8 cellular contexts compared by ENCODE assay signal in genomic region chr5:133612021-133612860, GRCh38. TPM values are rescaled to one million over a fixed set of nuclear protein-coding genes. Genes with fewer than 3 reads are reported as not detected.
DNase-seq lines count a peak whose midpoint lies in the region; ATAC-seq, FAIRE-seq and TF ChIP-seq lines count a peak whose summit lies in the region.

Gene FSTL4 (minus strand): TSS chr5:133612541.

- H3K9me3 ChIP-seq in GM12878 (replicated peaks; ENCODE audit: control insufficient read depth, insufficient read depth, low read length), result no peaks in the 10 kb centered on the region
- no peaks in the 10 kb centered on the region for H3K9me3 ChIP-seq in HepG2 (ENCODE audit: low read length)

- 0 out of 3 replicates have a peak, but pooled peaks have one; percentile 8 for TF ChIP-seq CTCF in GM12872 (IDR thresholded peaks at IDR 0.05; ENCODE audit: insufficient read depth, low read depth, low read length)
- no peak for TF ChIP-seq CTCF in GM12878 (IDR thresholded peaks at IDR 0.05 in 2 of 3, conservative IDR thresholded peaks at IDR 0.05 in 1 of 3; ENCODE audit: control insufficient read depth in 2 of 3, extremely low read depth in 1 of 3, insufficient read depth in 1 of 3, low read depth in 3 of 3, low read length in 3 of 3)
- TF ChIP-seq CTCF in HepG2 (CRISPR knock-in tag; IDR thresholded peaks at IDR 0.05), result no peak

- H4K20me1 ChIP-seq in GM12878 (ENCODE audit: control insufficient read depth, insufficient read depth), result no peaks in the 10 kb centered on the region
- peaks cover 4% of the 10 kb centered on the region; the same call in 1 of the 2 replicates for H4K20me1 ChIP-seq in HepG2 (ENCODE audit: insufficient read depth, low read length)

- H3K36me3 ChIP-seq in GM12878 (ENCODE audit: control insufficient read depth in 2 of 2, insufficient read depth in 2 of 2, low read length in 1 of 2), result no peaks in the 10 kb centered on the region
- no peaks in the 10 kb centered on the region for H3K36me3 ChIP-seq in HepG2 (replicated peaks in 1 of 2; ENCODE audit: control insufficient read depth in 1 of 2, insufficient read depth in 2 of 2, low read length in 2 of 2)

- BruUV-seq in GM12878 (replicated peaks; lab: Mats Ljungman, UMichigan), result no TSS peak
- no TSS peak for BruUV-seq in HepG2 (replicated peaks; lab: Mats Ljungman, UMichigan)

- no peak for FAIRE-seq in GM12878 (lab: Jason Lieb, UNC)
- no peak for FAIRE-seq in HepG2 (lab: Jason Lieb, UNC)

- peaks cover 12 to 26% of the 10 kb centered on the region in 2 experiments for H3K27me3 ChIP-seq in GM12878 (replicated peaks in 1 of 2; ENCODE audit: control insufficient read depth in 2 of 2, insufficient read depth in 2 of 2, low read length in 1 of 2)
- H3K27me3 ChIP-seq in HepG2 (ENCODE audit: control insufficient read depth in 1 of 2, insufficient read depth in 2 of 2, low read length in 2 of 2), result peaks cover 2 to 35% of the 10 kb centered on the region in 2 experiments; a peak in 4 of 5 replicates

- POLR2A ChIA-PET in GM12878 (lab: Charles Lee), result no interaction called here
- POLR2A ChIA-PET in HepG2 (lab: Yijun Ruan, JAX), result no interaction called here

- no peak within 1 kb of the TSS for H3K9ac ChIP-seq in GM12878 (ENCODE audit: control insufficient read depth, insufficient read depth, low read length)
- H3K9ac ChIP-seq in HepG2 (ENCODE audit: insufficient read depth, low read depth, low read length), result no peak within 1 kb of the TSS

- TF ChIP-seq EP300 in GM12878 (IDR thresholded peaks at IDR 0.05; ENCODE audit: borderline replicate concordance in 1 of 2, control insufficient read depth in 1 of 2, low read depth in 2 of 2, low read length in 2 of 2) (no peak), HepG2 (IDR thresholded peaks at IDR 0.05; ENCODE audit: low read depth in 2 of 2, low read length in 2 of 2) (no peak), HepG2 (CRISPR knock-in tag; IDR thresholded peaks at IDR 0.05; ENCODE audit: borderline replicate concordance) (no peak)

- no peak within 1 kb of the TSS for H3K27ac ChIP-seq in GM12878 (ENCODE audit: control insufficient read depth, insufficient read depth)
- H3K27ac ChIP-seq in HepG2 (ENCODE audit: extremely low read length, insufficient read depth, low read length), result no peak within 1 kb of the TSS

- H3K4me3 ChIP-seq in GM12878 (no peak within 1 kb of the TSS), HepG2 (replicated peaks in 1 of 3; ENCODE audit: insufficient read depth in 1 of 3, low read depth in 2 of 3, low read length in 3 of 3) (peak within 1 kb of the TSS in 1 of 3 experiments; percentile 56; a peak in 1 of 6 replicates)

- ATAC-seq in GM12878 (peak; percentile 79), HepG2 (peak; percentile 29), HG02588 (IDR thresholded peaks at IDR 0.05; ENCODE audit: unreplicated experiment) (no peak), GM21528 (IDR thresholded peaks at IDR 0.05; ENCODE audit: low FRiP score, unreplicated experiment) (no peak)
- ATAC-seq in stimulated activated naive CD8-positive, alpha-beta T cell treated with anti-CD3 and anti-CD28 coated beads, Interleukin-15, Interleukin-2, amounts not matched to agents 100 U/mL and 50 U/mL, for 24 hours, result peak; percentile 45

- no peaks in the 10 kb centered on the region for H3K79me2 ChIP-seq in GM12878 (ENCODE audit: control insufficient read depth, insufficient read depth, low read length)
- no peaks in the 10 kb centered on the region for H3K79me2 ChIP-seq in HepG2 (ENCODE audit: insufficient read depth, low read length)

- TF ChIP-seq RAD21 in GM12878 (IDR thresholded peaks at IDR 0.05; ENCODE audit: insufficient read depth, low read depth, low read length), result no peak
- no peak for TF ChIP-seq RAD21 in HepG2 (CRISPR knock-in tag; IDR thresholded peaks at IDR 0.05)

- in situ Hi-C loops in GM12878 (cut with MboI), result no loop called here
- in situ Hi-C loops in HepG2 (cut with HindIII; ENCODE audit: extremely low pct_ligation_motif_present, low pct_unique_long_range_greater_than_20kb), result no loop called here

- DNase-seq in NCI-H345 treated with DMSO at 0.1 percent for 48 hours (lab: John Stamatoyannopoulos, UW; ENCODE audit: unreplicated experiment) (peak; percentile 52), GM12878 (ENCODE audit: low read depth, low spot score) (no peak), HepG2 (ENCODE audit: low spot score) (no peak), globus pallidus (ENCODE audit: low spot score) (no peak)
- peak; percentile 46 for DNase-seq in stimulated activated naive CD8-positive, alpha-beta T cell treated with anti-CD3 and anti-CD28 coated beads, Interleukin-15, Interleukin-2, amounts not matched to agents 100 U/mL and 50 U/mL, for 24 hours

- TF ChIP-seq POLR2A in GM12878 (IDR thresholded peaks at IDR 0.05; ENCODE audit: low read depth, low read length) (no peak), HepG2 (IDR thresholded peaks at IDR 0.05; ENCODE audit: insufficient read depth in 1 of 2, low read depth in 2 of 2, low read length in 2 of 2) (no peak)

- H2AFZ ChIP-seq in GM12878 (ENCODE audit: control insufficient read depth, low read depth, low read length) (no peak within 1 kb of the TSS), HepG2 (ENCODE audit: low read length) (no peak within 1 kb of the TSS)

- H3K4me2 ChIP-seq in GM12878 (ENCODE audit: control insufficient read depth, insufficient read depth), result peak within 1 kb of the TSS; percentile 42; the same call in 1 of the 2 replicates
- peak within 1 kb of the TSS; percentile 72 for H3K4me2 ChIP-seq in HepG2 (ENCODE audit: low read depth, low read length)

- CTCF ChIA-PET in GM12878 (lab: Yijun Ruan, JAX) (no interaction called here), HepG2 (lab: Yijun Ruan, JAX; ENCODE audit: low intra/inter-chr PET ratio, low total read pairs) (no interaction called here)

- SMC1A ChIA-PET in GM12878 (lab: Charles Lee; ENCODE audit: uncharacterized antibody, unreplicated experiment), result interaction anchor here (1.0 kb wide), 1 partner anchor 142 kb away, joined by 3 read pairs; no protein-coding TSS in a partner anchor

- no peaks in the 10 kb centered on the region; the same call in 1 of the 2 replicates for H3K4me1 ChIP-seq in GM12878 (ENCODE audit: control insufficient read depth, insufficient read depth, low read length)
- H3K4me1 ChIP-seq in HepG2 (ENCODE audit: insufficient read depth, low read length), result no peaks in the 10 kb centered on the region

- intact Hi-C loops in GM12878 (cut with micrococcal nuclease; ENCODE audit: unreplicated experiment) (no loop called here), HepG2 (cut with micrococcal nuclease; ENCODE audit: unreplicated experiment) (no loop called here)

- RAD21 ChIA-PET in GM12878 (lab: Charles Lee; ENCODE audit: unreplicated experiment), result no interaction called here

- 10% methylated on average over 55 of the region's 98 CpGs for WGBS in GM12878 (ENCODE audit: insufficient coverage, insufficient replicate concordance, low lambda C conversion rate, missing lambda C conversion rate)
- 60% methylated on average over 1 of the region's 98 CpGs for WGBS in HepG2 (ENCODE audit: low lambda C conversion rate)

TF ChIP-seq in HepG2, 621 proteins besides CTCF, POLR2A, EP300 and RAD21:
- TF ChIP-seq RBM39 (IDR thresholded peaks at IDR 0.05; ENCODE audit: low read depth, low read length, poor library complexity, severe bottlenecking), result no peak
- peak; percentile 86; the same call in 1 of the 2 replicates for TF ChIP-seq CREB1 (IDR thresholded peaks at IDR 0.05)
- no peak for TF ChIP-seq CREB1 (CRISPR knock-in tag; IDR thresholded peaks at IDR 0.05)

RNA-seq across cellular contexts. Expression of gene FSTL4, which starts in this region (rescaled TPM):
- total RNA-seq in GM12878 (2013; cell fraction: nucleolus; rRNA removed), result not detected in 2 replicates
- total RNA-seq in GM12878 (2014; rRNA removed) (0.16 and 0.28 TPM in 2 replicates), GM12878 (2014; rRNA removed; fragmentation: Illumina TruSeq; extraction: Trizol) (not detected in 2 replicates), GM12878 (2021) (0.05 TPM in 1 of 2 replicates, not detected in the other), HepG2 (2016; rRNA removed; fragmentation: Illumina TruSeq; extraction: Trizol) (1.9 and 2.1 TPM in 2 replicates)
- polyA plus RNA-seq in GM12878 (2011; ENCODE audit: low read depth), result not detected
- polyA plus RNA-seq in GM12878 (2011; rRNA removed) (0.53 and 0.79 TPM in 2 replicates), GM12878 (2014; fragmentation: Illumina TruSeq; extraction: Trizol) (0.01 TPM in 1 of 2 replicates, not detected in the other), GM12878 (2014; fragmentation: Nextera tagmentation; extraction: Ambion mirVana) (under 1 TPM in 1 of 2 experiments, not detected in 1; 0.13 TPM), GM12878 (2014; rRNA removed) (0.09 TPM in 1 of 2 replicates, not detected in the other), GM12878 (2016; fragmentation: Nextera tagmentation; extraction: Ambion mirVana) (not detected), HepG2 (2011; rRNA removed) (3.0 and 3.9 TPM in 2 replicates)
- polyA plus RNA-seq in GM12878 (2011; cell fraction: cytosol; rRNA removed), result 0.46 and 0.47 TPM in 2 replicates
- polyA plus RNA-seq in GM12878 (2011; cell fraction: nucleus; rRNA removed), result 1.1 and 2.7 TPM in 2 replicates
- 0.13 TPM in 1 of 2 replicates, not detected in the other for polyA plus RNA-seq in GM12878 (2012)
- 1.2 and 1.4 TPM in 2 replicates for polyA minus RNA-seq in GM12878 (2011; rRNA and poly(A)+ RNA removed)
- not detected in 2 replicates for polyA minus RNA-seq in GM12878 (2011; cell fraction: cytosol; rRNA and poly(A)+ RNA removed)
- polyA minus RNA-seq in GM12878 (2011; cell fraction: nucleus; rRNA and poly(A)+ RNA removed), result 0.24 and 2.1 TPM in 2 replicates
- 0.20 and 0.26 TPM in 2 replicates for total RNA-seq in HepG2 (2016; cell fraction: cytosol; rRNA removed; fragmentation: Illumina TruSeq; extraction: Trizol; ENCODE audit: low read depth)
- total RNA-seq in HepG2 (2016; cell fraction: insoluble cytoplasmic fraction; rRNA removed; fragmentation: Illumina TruSeq; extraction: Trizol), result 1.7 and 2.0 TPM in 2 replicates
- total RNA-seq in HepG2 (2016; cell fraction: membrane; rRNA removed; fragmentation: Illumina TruSeq; extraction: Trizol), result 0.99 and 1.1 TPM in 2 replicates
- 2.1 and 3.3 TPM in 2 replicates for total RNA-seq in HepG2 (2016; cell fraction: nucleus; rRNA removed; fragmentation: Illumina TruSeq; extraction: Trizol)
- polyA plus RNA-seq in HepG2 (2011; cell fraction: cytosol; rRNA removed), result 3.7 and 4.4 TPM in 2 replicates
- polyA plus RNA-seq in HepG2 (2011; cell fraction: nucleus; rRNA removed), result 6.0 and 8.6 TPM in 2 replicates
- polyA plus RNA-seq in HepG2 (2012), result 4.4 and 7.1 TPM in 2 replicates
- polyA plus RNA-seq in HepG2 (2016; cell fraction: cytosol; fragmentation: Illumina TruSeq; extraction: Trizol; ENCODE audit: low read depth), result 0.21 and 0.40 TPM in 2 replicates
- 1.4 and 2.4 TPM in 2 replicates for polyA plus RNA-seq in HepG2 (2016; cell fraction: insoluble cytoplasmic fraction; fragmentation: Illumina TruSeq; extraction: Trizol; ENCODE audit: low read depth)
- polyA plus RNA-seq in HepG2 (2016; cell fraction: membrane; fragmentation: Illumina TruSeq; extraction: Trizol; ENCODE audit: low read depth), result 0.76 and 0.80 TPM in 2 replicates
- polyA plus RNA-seq in HepG2 (2016; cell fraction: nucleus; fragmentation: Illumina TruSeq; extraction: Trizol; ENCODE audit: insufficient read depth, low read depth), result 2.7 and 2.8 TPM in 2 replicates
- polyA minus RNA-seq in HepG2 (2011; rRNA and poly(A)+ RNA removed; ENCODE audit: low replicate concordance), result 6.4 TPM in 1 of 2 replicates, not detected in the other
- polyA minus RNA-seq in HepG2 (2011; cell fraction: cytosol; rRNA and poly(A)+ RNA removed), result 2.1 and 2.5 TPM in 2 replicates
- polyA minus RNA-seq in HepG2 (2011; cell fraction: nucleus; rRNA and poly(A)+ RNA removed), result 4.4 and 5.8 TPM in 2 replicates

Comparison
In these comparisons a context has a peak if more than half of its experiments do, and no peak if none do; other contexts are left out.
1. DNase-seq: peak in NCI-H345 treated with DMSO at 0.1 percent for 48 hours (single experiment) and stimulated activated naive CD8-positive, alpha-beta T cell treated with anti-CD3 and anti-CD28 coated beads, Interleukin-15, Interleukin-2, amounts not matched to agents 100 U/mL and 50 U/mL, for 24 hours (single experiment); none in GM12878 (single experiment), HepG2 (single experiment) and globus pallidus (single experiment).
2. ATAC-seq: peak in GM12878 (single experiment), HepG2 (single experiment) and stimulated activated naive CD8-positive, alpha-beta T cell treated with anti-CD3 and anti-CD28 coated beads, Interleukin-15, Interleukin-2, amounts not matched to agents 100 U/mL and 50 U/mL, for 24 hours (single experiment); none in HG02588 (single experiment) and GM21528 (single experiment).